ENCODE assay signal across 1 cellular context in genomic region chr13:74229242-74229641, GRCh38.
TF ChIP-seq lines count a peak whose summit lies in the region.

No MANE protein-coding gene starts in this region.

TF ChIP-seq in HepG2, 621 proteins besides CTCF, POLR2A, EP300 and RAD21 (continued from another document):
- TF ChIP-seq, protein P1, sequence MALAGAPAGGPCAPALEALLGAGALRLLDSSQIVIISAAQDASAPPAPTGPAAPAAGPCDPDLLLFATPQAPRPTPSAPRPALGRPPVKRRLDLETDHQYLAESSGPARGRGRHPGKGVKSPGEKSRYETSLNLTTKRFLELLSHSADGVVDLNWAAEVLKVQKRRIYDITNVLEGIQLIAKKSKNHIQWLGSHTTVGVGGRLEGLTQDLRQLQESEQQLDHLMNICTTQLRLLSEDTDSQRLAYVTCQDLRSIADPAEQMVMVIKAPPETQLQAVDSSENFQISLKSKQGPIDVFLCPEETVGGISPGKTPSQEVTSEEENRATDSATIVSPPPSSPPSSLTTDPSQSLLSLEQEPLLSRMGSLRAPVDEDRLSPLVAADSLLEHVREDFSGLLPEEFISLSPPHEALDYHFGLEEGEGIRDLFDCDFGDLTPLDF (CRISPR knock-in tag; IDR thresholded peaks at IDR 0.05) = no peak
